In genomic region chr2:74488643-74489481, GRCh38 we compare ENCODE assay signal across 1 cellular context.
TF ChIP-seq lines count a peak whose summit lies in the region.

No MANE protein-coding gene starts in this region.

TF ChIP-seq in HepG2, 621 proteins besides CTCF, POLR2A, EP300 and RAD21 (continued from another document and continues in another):
- TF ChIP-seq NONO (IDR thresholded peaks at IDR 0.05) (no peak), NONO (CRISPR knock-in tag; conservative IDR thresholded peaks at IDR 0.05) (peak; percentile 97), STAT5B (CRISPR knock-in tag; IDR thresholded peaks at IDR 0.05) (no peak), TBX2 (CRISPR knock-in tag; IDR thresholded peaks at IDR 0.05; ENCODE audit: borderline replicate concordance) (peak; percentile 89), RBFOX2 (IDR thresholded peaks at IDR 0.05; ENCODE audit: low read depth, low read length) (0 out of 2 replicates have a peak, but pooled peaks have one; percentile 5), CREB1 (IDR thresholded peaks at IDR 0.05) (no peak), CREB1 (CRISPR knock-in tag; IDR thresholded peaks at IDR 0.05) (peak; percentile 82), MED1 (CRISPR knock-in tag; IDR thresholded peaks at IDR 0.05) (peak; percentile 66), ZKSCAN1 (IDR thresholded peaks at IDR 0.05; ENCODE audit: low read length) (0 out of 2 replicates have a peak, but pooled peaks have one; percentile 10), ZBTB38 (CRISPR knock-in tag; IDR thresholded peaks at IDR 0.05) (no peak), ATF7 (IDR thresholded peaks at IDR 0.05) (peak; percentile 54), ATF7 (CRISPR knock-in tag; IDR thresholded peaks at IDR 0.05) (no peak), ZNF484 (CRISPR knock-in tag; IDR thresholded peaks at IDR 0.05; ENCODE audit: borderline replicate concordance, low read depth) (no peak), CEBPG (CRISPR knock-in tag; IDR thresholded peaks at IDR 0.05) (peak; percentile 95), SNAI1 (CRISPR knock-in tag; IDR thresholded peaks at IDR 0.05; ENCODE audit: borderline replicate concordance) (no peak), ZNF841 (CRISPR knock-in tag; IDR thresholded peaks at IDR 0.05; ENCODE audit: borderline replicate concordance) (peak; percentile 86), ZNF839 (CRISPR knock-in tag; IDR thresholded peaks at IDR 0.05; ENCODE audit: borderline replicate concordance) (0 out of 2 replicates have a peak, but pooled peaks have one; percentile 48), ZBTB26 (CRISPR knock-in tag; IDR thresholded peaks at IDR 0.05; ENCODE audit: borderline replicate concordance) (no peak), MIER3 (CRISPR knock-in tag; IDR thresholded peaks at IDR 0.05; ENCODE audit: borderline replicate concordance) (peak; percentile 82; the same call in 1 of the 2 replicates), TCF12 (IDR thresholded peaks at IDR 0.05) (no peak), TCF12 (CRISPR knock-in tag; IDR thresholded peaks at IDR 0.05) (peak; percentile 59; the same call in 1 of the 2 replicates), ARID5B (CRISPR knock-in tag; IDR thresholded peaks at IDR 0.05) (peak; percentile 91), ZNF136 (CRISPR knock-in tag; IDR thresholded peaks at IDR 0.05; ENCODE audit: low read depth) (0 out of 2 replicates have a peak, but pooled peaks have one; percentile 65), THAP11 (CRISPR knock-in tag; IDR thresholded peaks at IDR 0.05) (peak; percentile 82), ZNF792 (CRISPR knock-in tag; IDR thresholded peaks at IDR 0.05) (0 out of 2 replicates have a peak, but pooled peaks have one; percentile 42), ZNF772 (CRISPR knock-in tag; IDR thresholded peaks at IDR 0.05) (0 out of 2 replicates have a peak, but pooled peaks have one; percentile 23), ETV5 (CRISPR knock-in tag; IDR thresholded peaks at IDR 0.05; ENCODE audit: borderline replicate concordance) (peak; percentile 34; the same call in 1 of the 2 replicates), GPN1 (CRISPR knock-in tag; IDR thresholded peaks at IDR 0.05; ENCODE audit: borderline replicate concordance) (no peak), TRIM24 (CRISPR knock-in tag; IDR thresholded peaks at IDR 0.05) (peak; percentile 22; the same call in 1 of the 2 replicates), THYN1 (CRISPR knock-in tag; IDR thresholded peaks at IDR 0.05; ENCODE audit: borderline replicate concordance, low read depth) (0 out of 2 replicates have a peak, but pooled peaks have one; percentile 76), ZSCAN25 (CRISPR knock-in tag; IDR thresholded peaks at IDR 0.05) (peak; percentile 79), ZNF180 (CRISPR knock-in tag; IDR thresholded peaks at IDR 0.05; ENCODE audit: borderline replicate concordance, low read depth) (no peak), ESRRA (CRISPR knock-in tag; IDR thresholded peaks at IDR 0.05; ENCODE audit: low read depth) (peak; percentile 72; the same call in 1 of the 2 replicates), SKIL (CRISPR knock-in tag; IDR thresholded peaks at IDR 0.05; ENCODE audit: borderline replicate concordance) (peak; percentile 83), KDM1A (CRISPR knock-in tag; IDR thresholded peaks at IDR 0.05) (0 out of 2 replicates have a peak, but pooled peaks have one; percentile 50), ZNF598 (CRISPR knock-in tag; IDR thresholded peaks at IDR 0.05; ENCODE audit: borderline replicate concordance) (0 out of 2 replicates have a peak, but pooled peaks have one; percentile 62), ZNF7 (CRISPR knock-in tag; IDR thresholded peaks at IDR 0.05) (no peak), TOE1 (CRISPR knock-in tag; IDR thresholded peaks at IDR 0.05) (peak; percentile 36), RARA (CRISPR knock-in tag; IDR thresholded peaks at IDR 0.05) (peak; percentile 86), NFE2L1 (CRISPR knock-in tag; IDR thresholded peaks at IDR 0.05; ENCODE audit: borderline replicate concordance) (0 out of 2 replicates have a peak, but pooled peaks have one; percentile 40), YEATS2 (CRISPR knock-in tag; IDR thresholded peaks at IDR 0.05; ENCODE audit: borderline replicate concordance) (peak; percentile 23; the same call in 1 of the 2 replicates), SALL1 (CRISPR knock-in tag; IDR thresholded peaks at IDR 0.05) (peak; percentile 90), HNF4G (IDR thresholded peaks at IDR 0.05; ENCODE audit: borderline replicate concordance, low read depth, low read length) (peak; percentile 95), HNF4G (CRISPR knock-in tag; IDR thresholded peaks at IDR 0.05; ENCODE audit: borderline replicate concordance, low read depth) (peak; percentile 57; the same call in 1 of the 2 replicates), FOXM1 (CRISPR knock-in tag; IDR thresholded peaks at IDR 0.05) (no peak), ZNF225 (CRISPR knock-in tag; IDR thresholded peaks at IDR 0.05) (no peak), TEAD3 (CRISPR knock-in tag; optimal IDR thresholded peaks at IDR 0.05; ENCODE audit: borderline replicate concordance) (peak; percentile 93), ZMYM3 (CRISPR knock-in tag; IDR thresholded peaks at IDR 0.05) (peak; percentile 72)
- TF ChIP-seq, protein P1, sequence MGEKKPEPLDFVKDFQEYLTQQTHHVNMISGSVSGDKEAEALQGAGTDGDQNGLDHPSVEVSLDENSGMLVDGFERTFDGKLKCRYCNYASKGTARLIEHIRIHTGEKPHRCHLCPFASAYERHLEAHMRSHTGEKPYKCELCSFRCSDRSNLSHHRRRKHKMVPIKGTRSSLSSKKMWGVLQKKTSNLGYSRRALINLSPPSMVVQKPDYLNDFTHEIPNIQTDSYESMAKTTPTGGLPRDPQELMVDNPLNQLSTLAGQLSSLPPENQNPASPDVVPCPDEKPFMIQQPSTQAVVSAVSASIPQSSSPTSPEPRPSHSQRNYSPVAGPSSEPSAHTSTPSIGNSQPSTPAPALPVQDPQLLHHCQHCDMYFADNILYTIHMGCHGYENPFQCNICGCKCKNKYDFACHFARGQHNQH (CRISPR knock-in tag; IDR thresholded peaks at IDR 0.05) = peak; percentile 48; the same call in 1 of the 2 replicates
- TF ChIP-seq, protein P2, sequence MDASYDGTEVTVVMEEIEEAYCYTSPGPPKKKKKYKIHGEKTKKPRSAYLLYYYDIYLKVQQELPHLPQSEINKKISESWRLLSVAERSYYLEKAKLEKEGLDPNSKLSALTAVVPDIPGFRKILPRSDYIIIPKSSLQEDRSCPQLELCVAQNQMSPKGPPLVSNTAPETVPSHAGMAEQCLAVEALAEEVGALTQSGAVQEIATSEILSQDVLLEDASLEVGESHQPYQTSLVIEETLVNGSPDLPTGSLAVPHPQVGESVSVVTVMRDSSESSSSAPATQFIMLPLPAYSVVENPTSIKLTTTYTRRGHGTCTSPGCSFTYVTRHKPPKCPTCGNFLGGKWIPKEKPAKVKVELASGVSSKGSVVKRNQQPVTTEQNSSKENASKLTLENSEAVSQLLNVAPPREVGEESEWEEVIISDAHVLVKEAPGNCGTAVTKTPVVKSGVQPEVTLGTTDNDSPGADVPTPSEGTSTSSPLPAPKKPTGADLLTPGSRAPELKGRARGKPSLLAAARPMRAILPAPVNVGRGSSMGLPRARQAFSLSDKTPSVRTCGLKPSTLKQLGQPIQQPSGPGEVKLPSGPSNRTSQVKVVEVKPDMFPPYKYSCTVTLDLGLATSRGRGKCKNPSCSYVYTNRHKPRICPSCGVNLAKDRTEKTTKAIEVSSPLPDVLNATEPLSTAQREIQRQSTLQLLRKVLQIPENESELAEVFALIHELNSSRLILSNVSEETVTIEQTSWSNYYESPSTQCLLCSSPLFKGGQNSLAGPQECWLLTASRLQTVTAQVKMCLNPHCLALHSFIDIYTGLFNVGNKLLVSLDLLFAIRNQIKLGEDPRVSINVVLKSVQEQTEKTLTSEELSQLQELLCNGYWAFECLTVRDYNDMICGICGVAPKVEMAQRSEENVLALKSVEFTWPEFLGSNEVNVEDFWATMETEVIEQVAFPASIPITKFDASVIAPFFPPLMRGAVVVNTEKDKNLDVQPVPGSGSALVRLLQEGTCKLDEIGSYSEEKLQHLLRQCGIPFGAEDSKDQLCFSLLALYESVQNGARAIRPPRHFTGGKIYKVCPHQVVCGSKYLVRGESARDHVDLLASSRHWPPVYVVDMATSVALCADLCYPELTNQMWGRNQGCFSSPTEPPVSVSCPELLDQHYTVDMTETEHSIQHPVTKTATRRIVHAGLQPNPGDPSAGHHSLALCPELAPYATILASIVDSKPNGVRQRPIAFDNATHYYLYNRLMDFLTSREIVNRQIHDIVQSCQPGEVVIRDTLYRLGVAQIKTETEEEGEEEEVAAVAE (CRISPR knock-in tag; IDR thresholded peaks at IDR 0.05; ENCODE audit: borderline replicate concordance) = 0 out of 2 replicates have a peak, but pooled peaks have one; percentile 47
- TF ChIP-seq, protein P3, sequence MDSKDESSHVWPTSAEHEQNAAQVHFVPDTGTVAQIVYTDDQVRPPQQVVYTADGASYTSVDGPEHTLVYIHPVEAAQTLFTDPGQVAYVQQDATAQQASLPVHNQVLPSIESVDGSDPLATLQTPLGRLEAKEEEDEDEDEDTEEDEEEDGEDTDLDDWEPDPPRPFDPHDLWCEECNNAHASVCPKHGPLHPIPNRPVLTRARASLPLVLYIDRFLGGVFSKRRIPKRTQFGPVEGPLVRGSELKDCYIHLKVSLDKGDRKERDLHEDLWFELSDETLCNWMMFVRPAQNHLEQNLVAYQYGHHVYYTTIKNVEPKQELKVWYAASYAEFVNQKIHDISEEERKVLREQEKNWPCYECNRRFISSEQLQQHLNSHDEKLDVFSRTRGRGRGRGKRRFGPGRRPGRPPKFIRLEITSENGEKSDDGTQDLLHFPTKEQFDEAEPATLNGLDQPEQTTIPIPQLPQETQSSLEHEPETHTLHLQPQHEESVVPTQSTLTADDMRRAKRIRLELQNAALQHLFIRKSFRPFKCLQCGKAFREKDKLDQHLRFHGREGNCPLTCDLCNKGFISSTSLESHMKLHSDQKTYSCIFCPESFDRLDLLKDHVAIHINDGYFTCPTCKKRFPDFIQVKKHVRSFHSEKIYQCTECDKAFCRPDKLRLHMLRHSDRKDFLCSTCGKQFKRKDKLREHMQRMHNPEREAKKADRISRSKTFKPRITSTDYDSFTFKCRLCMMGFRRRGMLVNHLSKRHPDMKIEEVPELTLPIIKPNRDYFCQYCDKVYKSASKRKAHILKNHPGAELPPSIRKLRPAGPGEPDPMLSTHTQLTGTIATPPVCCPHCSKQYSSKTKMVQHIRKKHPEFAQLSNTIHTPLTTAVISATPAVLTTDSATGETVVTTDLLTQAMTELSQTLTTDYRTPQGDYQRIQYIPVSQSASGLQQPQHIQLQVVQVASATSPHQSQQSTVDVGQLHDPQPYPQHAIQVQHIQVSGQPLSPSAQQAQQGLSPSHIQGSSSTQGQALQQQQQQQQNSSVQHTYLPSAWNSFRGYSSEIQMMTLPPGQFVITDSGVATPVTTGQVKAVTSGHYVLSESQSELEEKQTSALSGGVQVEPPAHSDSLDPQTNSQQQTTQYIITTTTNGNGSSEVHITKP (CRISPR knock-in tag; IDR thresholded peaks at IDR 0.05; ENCODE audit: low read depth) = peak; percentile 96
- TF ChIP-seq, protein P4, sequence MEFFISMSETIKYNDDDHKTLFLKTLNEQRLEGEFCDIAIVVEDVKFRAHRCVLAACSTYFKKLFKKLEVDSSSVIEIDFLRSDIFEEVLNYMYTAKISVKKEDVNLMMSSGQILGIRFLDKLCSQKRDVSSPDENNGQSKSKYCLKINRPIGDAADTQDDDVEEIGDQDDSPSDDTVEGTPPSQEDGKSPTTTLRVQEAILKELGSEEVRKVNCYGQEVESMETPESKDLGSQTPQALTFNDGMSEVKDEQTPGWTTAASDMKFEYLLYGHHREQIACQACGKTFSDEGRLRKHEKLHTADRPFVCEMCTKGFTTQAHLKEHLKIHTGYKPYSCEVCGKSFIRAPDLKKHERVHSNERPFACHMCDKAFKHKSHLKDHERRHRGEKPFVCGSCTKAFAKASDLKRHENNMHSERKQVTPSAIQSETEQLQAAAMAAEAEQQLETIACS (CRISPR knock-in tag; IDR thresholded peaks at IDR 0.05) = no peak
